18 cellular contexts compared by ENCODE assay signal in genomic region chr16:79310734-79311133, GRCh38.
"Had no signal": no experiment of that assay in that cellular context is flagged by ENCODE, and none has a peak within 500 bp of the region (broad histone marks: within the 10 kb centered on the region; RNA-seq: fewer than 3 reads in every experiment).

No MANE protein-coding gene starts in this region.

- H3K4me1 ChIP-seq: esophagus muscularis mucosa, gastroesophageal sphincter, right atrium auricular region, sigmoid colon had no signal

- H3K27me3 Mint-ChIP-seq: effector memory CD8-positive, alpha-beta T cell had no signal

- DNase-seq: effector memory CD8-positive, alpha-beta T cell; kidney; left colon; left ventricle myocardium superior; mesenchymal stem cell; midbrain; posterior cingulate gyrus; sigmoid colon; stimulated activated naive CD4-positive, alpha-beta T cell had no signal

- H3K79me2 ChIP-seq: hepatocyte had no signal

- ATAC-seq: effector memory CD8-positive, alpha-beta T cell; gastroesophageal sphincter; left colon; left ventricle myocardium superior had no signal

- H3K36me3 Mint-ChIP-seq: type B pancreatic cell had no signal

- H3K4me3 ChIP-seq: esophagus muscularis mucosa, gastroesophageal sphincter, hepatocyte, lung, right atrium auricular region, sigmoid colon, skin epidermis had no signal

- H3K9me3 ChIP-seq: esophagus muscularis mucosa, gastroesophageal sphincter, right atrium auricular region, sigmoid colon had no signal

- H3K27ac ChIP-seq: epithelial cell of prostate, esophagus muscularis mucosa, gastroesophageal sphincter, hepatocyte, right atrium auricular region, sigmoid colon, skin epidermis had no signal

- H3K27me3 ChIP-seq: hepatocyte, right atrium auricular region, sigmoid colon had no signal

- H3K4me3 Mint-ChIP-seq: effector memory CD8-positive, alpha-beta T cell; type B pancreatic cell had no signal

- H3K36me3 ChIP-seq: esophagus muscularis mucosa, gastroesophageal sphincter, right atrium auricular region, sigmoid colon had no signal

- H3K27ac Mint-ChIP-seq: effector memory CD8-positive, alpha-beta T cell; type B pancreatic cell had no signal

- H2AFZ ChIP-seq: hepatocyte had no signal

- H3K9me3 Mint-ChIP-seq: effector memory CD8-positive, alpha-beta T cell; nephron; type B pancreatic cell had no signal

- H3K4me2 ChIP-seq: hepatocyte had no signal
